In genomic region chr16:275786-276232, GRCh38 we compare ENCODE assay signal across 9 cellular contexts. TPM values are rescaled to one million over a fixed set of nuclear protein-coding genes. Genes with fewer than 3 reads are reported as not detected.
DNase-seq lines count a peak whose midpoint lies in the region; ATAC-seq and TF ChIP-seq lines count a peak whose summit lies in the region.
"Had no signal": no experiment of that assay in that cellular context is flagged by ENCODE, and none has a peak within 500 bp of the region (broad histone marks: within the 10 kb centered on the region; RNA-seq: fewer than 3 reads in every experiment).

Gene RGS11 (minus strand): TSS chr16:275944. CDS start chr16:275911, 33 bp downstream.

- H3K4me3 Mint-ChIP-seq in activated CD4-positive, alpha-beta T cell treated with anti-CD3 and anti-CD28 coated beads for 36 hours: peak within 1 kb of the TSS; percentile 10
- H3K4me3 Mint-ChIP-seq in chondrocyte (ENCODE audit: unreplicated experiment): peak within 1 kb of the TSS; percentile 70

- CTCF ChIA-PET in activated CD4-positive, alpha-beta T cell treated with anti-CD3 and anti-CD28 coated beads for 36 hours (lab: Charles Lee): interaction anchor here (0.7 kb wide), 1 partner anchor 203 kb away, joined by 3 read pairs; no protein-coding TSS in a partner anchor

- TF ChIP-seq CTCF in chondrocyte (IDR thresholded peaks at IDR 0.05) (no peak), left lung (IDR thresholded peaks at IDR 0.05) (no peak), thoracic aorta (IDR thresholded peaks at IDR 0.05) (no peak)

- peaks cover 3% of the 10 kb centered on the region for H3K4me1 Mint-ChIP-seq in activated CD4-positive, alpha-beta T cell treated with anti-CD3 and anti-CD28 coated beads for 36 hours
- H3K4me1 Mint-ChIP-seq in chondrocyte (ENCODE audit: low read depth): peaks cover 5% of the 10 kb centered on the region

- peaks cover 21% of the 10 kb centered on the region for H3K27me3 Mint-ChIP-seq in activated CD4-positive, alpha-beta T cell treated with anti-CD3 and anti-CD28 coated beads for 36 hours
- no peaks in the 10 kb centered on the region for H3K27me3 Mint-ChIP-seq in chondrocyte (ENCODE audit: low read depth)

- no peak within 1 kb of the TSS for H3K27ac Mint-ChIP-seq in activated CD4-positive, alpha-beta T cell treated with anti-CD3 and anti-CD28 coated beads for 36 hours
- no peak within 1 kb of the TSS for H3K27ac Mint-ChIP-seq in chondrocyte (ENCODE audit: unreplicated experiment)

- H3K9me3 Mint-ChIP-seq in activated CD4-positive, alpha-beta T cell treated with anti-CD3 and anti-CD28 coated beads for 36 hours (ENCODE audit: low read depth): no peaks in the 10 kb centered on the region
- no peaks in the 10 kb centered on the region for H3K9me3 Mint-ChIP-seq in chondrocyte (ENCODE audit: low read depth)

- peaks cover 8 to 16% of the 10 kb centered on the region in 2 donors for H3K4me1 ChIP-seq in left lung
- peaks cover 0 to 12% of the 10 kb centered on the region in 2 donors for H3K4me1 ChIP-seq in thoracic aorta (ENCODE audit: control insufficient read depth in 1 of 2, low read depth in 2 of 2)

- no peak for DNase-seq in activated CD4-positive, alpha-beta T cell treated with anti-CD3 and anti-CD28 coated beads for 36 hours
- no peak for DNase-seq in activated CD4-positive, alpha-beta T cell treated with anti-CD3 and anti-CD28 coated beads for 4 hours
- DNase-seq in chondrocyte (ENCODE audit: low spot score) (no peak), left lung (no peak), thoracic aorta (ENCODE audit: low spot score) (no peak), amniotic stem cell (lab: John Stamatoyannopoulos, UW) (no peak)
- DNase-seq: MV-4-11 had no signal

- H3K4me3 ChIP-seq in left lung (peak within 1 kb of the TSS; percentile 22 to 29), thoracic aorta (peak within 1 kb of the TSS; percentile 67)

- no peaks in the 10 kb centered on the region for H3K36me3 ChIP-seq in left lung
- no peaks in the 10 kb centered on the region for H3K36me3 ChIP-seq in thoracic aorta

- TF ChIP-seq POLR2A in GM18505 (IDR thresholded peaks at IDR 0.05; ENCODE audit: borderline replicate concordance, extremely low read depth, insufficient read depth, insufficient read length): no peak

- H3K9me3 ChIP-seq in left lung (no peaks in the 10 kb centered on the region), thoracic aorta (no peaks in the 10 kb centered on the region)

- POLR2A ChIA-PET in activated CD4-positive, alpha-beta T cell treated with anti-CD3 and anti-CD28 coated beads for 36 hours (lab: Charles Lee): no interaction called here

- intact Hi-C loops in activated CD4-positive, alpha-beta T cell treated with anti-CD3 and anti-CD28 coated beads for 36 hours (cut with DNase I, micrococcal nuclease): no loop called here
- intact Hi-C loops in left lung (cut with DNase I): no loop called here

- peaks cover 19 to 97% of the 10 kb centered on the region in 2 donors for H3K27me3 ChIP-seq in left lung
- no peaks in the 10 kb centered on the region for H3K27me3 ChIP-seq in thoracic aorta (replicated peaks; ENCODE audit: insufficient read depth)

- H3K27ac ChIP-seq in left lung (no peak within 1 kb of the TSS), thoracic aorta (no peak within 1 kb of the TSS)

- ATAC-seq in activated CD4-positive, alpha-beta T cell treated with anti-CD3 and anti-CD28 coated beads for 36 hours: no peak
- ATAC-seq in left lung: no peak
- no peak for ATAC-seq in thoracic aorta (ENCODE audit: insufficient number of reproducible peaks, low FRiP score, low read depth)
- no peak for ATAC-seq in GM18505 (IDR thresholded peaks at IDR 0.05; ENCODE audit: unreplicated experiment)
- ATAC-seq in GM19467 (IDR thresholded peaks at IDR 0.05; ENCODE audit: unreplicated experiment): no peak

- no peaks in the 10 kb centered on the region for H3K36me3 Mint-ChIP-seq in activated CD4-positive, alpha-beta T cell treated with anti-CD3 and anti-CD28 coated beads for 36 hours (ENCODE audit: low read depth)
- H3K36me3 Mint-ChIP-seq in chondrocyte (ENCODE audit: low read depth): no peaks in the 10 kb centered on the region

RNA-seq across cellular contexts. Expression of gene RGS11, which starts in this region (rescaled TPM):
- under 1 TPM; 0.11 to 0.12 TPM for total RNA-seq in activated CD4-positive, alpha-beta T cell treated with anti-CD3 and anti-CD28 coated beads for 36 hours
- total RNA-seq in chondrocyte: 20.3 to 23.2 TPM (median 21.0 TPM) in 3 replicates
- 1 to 10 TPM; 3.9 to 8.3 TPM for total RNA-seq in left lung
- total RNA-seq in thoracic aorta: 10 to 100 TPM; 16.8 to 19.4 TPM

Comparison
In these comparisons a context has a peak if more than half of its experiments do, and no peak if none do; other contexts are left out.
1. RNA of gene RGS11 (total RNA-seq): 20.3 to 23.2 TPM in chondrocyte, 16.8 to 19.4 TPM in thoracic aorta and 3.9 to 8.3 TPM in left lung; 0.11 to 0.12 TPM in activated CD4-positive, alpha-beta T cell treated with anti-CD3 and anti-CD28 coated beads for 36 hours; every median in the first group is over 4 times any median in the second.